ENCODE assay signal across 18 cellular contexts in the genomic region with DNA sequence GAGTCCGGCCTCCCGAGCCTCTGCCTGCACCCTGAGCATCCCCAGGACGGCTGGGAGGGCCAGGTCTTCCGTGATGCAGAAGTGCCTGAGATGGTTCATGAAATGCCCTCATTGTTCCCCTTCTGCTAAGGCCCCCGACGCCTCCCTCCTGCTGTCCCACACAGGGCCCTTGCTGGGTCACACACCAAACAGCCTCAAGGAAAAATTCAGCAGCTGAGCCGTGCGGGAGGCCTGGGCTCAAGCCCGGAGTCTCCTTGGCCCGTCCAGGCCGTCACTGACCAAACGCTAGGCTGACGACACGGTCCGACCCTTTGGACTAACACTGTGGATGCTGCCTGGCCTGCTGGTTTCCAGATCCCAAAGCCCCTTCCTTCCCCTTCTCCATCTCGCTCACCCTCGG.
DNase-seq lines count a peak whose midpoint lies in the region; ATAC-seq lines count a peak whose summit lies in the region.
"Had no signal": no experiment of that assay in that cellular context is flagged by ENCODE, and none has a peak within 500 bp of the region (broad histone marks: within the 10 kb centered on the region; RNA-seq: fewer than 3 reads in every experiment).

No MANE protein-coding gene starts in this region.

- H3K9me3 Mint-ChIP-seq in activated T-helper 1 cell treated with anti-CD3 and anti-CD28 coated beads, Interleukin-12 subunit alpha, Interleukin-12 subunit beta, Interleukin-2, Interleukin-4 antibody, amounts not matched to agents 30 ng/mL and 10 ng/mL and 1 ng/mL, durations not matched to agents 14 hours and 24 hours and 36 hours, result no peaks in the 10 kb centered on the region
- H3K9me3 Mint-ChIP-seq: CD4-positive, CD25-positive, alpha-beta regulatory T cell; HFFc6 had no signal

- H3K36me3 ChIP-seq in H7 (replicated peaks; ENCODE audit: control insufficient read depth, insufficient read depth, low read length), result no peaks in the 10 kb centered on the region
- H3K36me3 ChIP-seq: BLaER1 had no signal

- H3K4me3 Mint-ChIP-seq in activated T-helper 1 cell treated with anti-CD3 and anti-CD28 coated beads, Interleukin-12 subunit alpha, Interleukin-12 subunit beta, Interleukin-2, Interleukin-4 antibody, amounts not matched to agents 30 ng/mL and 10 ng/mL and 1 ng/mL, durations not matched to agents 14 hours and 24 hours and 36 hours, result no peak overlapping the region
- H3K4me3 Mint-ChIP-seq: HFFc6 had no signal

- H3K27me3 Mint-ChIP-seq in activated T-helper 1 cell treated with anti-CD3 and anti-CD28 coated beads, Interleukin-12 subunit alpha, Interleukin-12 subunit beta, Interleukin-2, Interleukin-4 antibody, amounts not matched to agents 30 ng/mL and 10 ng/mL and 1 ng/mL, durations not matched to agents 14 hours and 24 hours and 36 hours (ENCODE audit: insufficient read depth), result no peaks in the 10 kb centered on the region
- H3K27me3 Mint-ChIP-seq: CD4-positive, CD25-positive, alpha-beta regulatory T cell had no signal

- H3K4me3 ChIP-seq in H7 (ENCODE audit: insufficient read depth, low read depth, low read length), result no peak overlapping the region
- H3K4me3 ChIP-seq: BLaER1 had no signal

- DNase-seq in H7 (peak; percentile 55), cerebellar cortex (ENCODE audit: low spot score) (peak; percentile 40), medulla oblongata (ENCODE audit: extremely low spot score) (peak; percentile 10), retina (peak; percentile 63), NCI-H748 (lab: John Stamatoyannopoulos, UW; ENCODE audit: unreplicated experiment) (no peak)
- DNase-seq in activated T-helper 1 cell treated with anti-CD3 and anti-CD28 coated beads, Interleukin-12 subunit alpha, Interleukin-12 subunit beta, Interleukin-2, Interleukin-4 antibody, amounts not matched to agents 30 ng/mL and 10 ng/mL and 1 ng/mL, durations not matched to agents 14 hours and 24 hours and 36 hours (ENCODE audit: low spot score), result no peak
- DNase-seq: CD4-positive, CD25-positive, alpha-beta regulatory T cell; HFFc6; IMR-90; KG1; MM.1S; NCI-H2029; NCI-H446 treated with DMSO at 0.1 percent for 48 hours; NCI-H526; SHP77 treated with DMSO at 0.1 percent for 48 hours had no signal

- no peaks in the 10 kb centered on the region for H3K27me3 ChIP-seq in H7 (ENCODE audit: control insufficient read depth, insufficient read depth, low read length)
- H3K27me3 ChIP-seq: BLaER1 had no signal

- no peaks in the 10 kb centered on the region for H3K36me3 Mint-ChIP-seq in activated T-helper 1 cell treated with anti-CD3 and anti-CD28 coated beads, Interleukin-12 subunit alpha, Interleukin-12 subunit beta, Interleukin-2, Interleukin-4 antibody, amounts not matched to agents 30 ng/mL and 10 ng/mL and 1 ng/mL, durations not matched to agents 14 hours and 24 hours and 36 hours (ENCODE audit: low read depth)
- H3K36me3 Mint-ChIP-seq: CD4-positive, CD25-positive, alpha-beta regulatory T cell had no signal

- no peak for ATAC-seq in HG03565 (IDR thresholded peaks at IDR 0.05; ENCODE audit: unreplicated experiment)
- ATAC-seq: Panc1 had no signal

- no peak overlapping the region for H3K27ac Mint-ChIP-seq in activated T-helper 1 cell treated with anti-CD3 and anti-CD28 coated beads, Interleukin-12 subunit alpha, Interleukin-12 subunit beta, Interleukin-2, Interleukin-4 antibody, amounts not matched to agents 30 ng/mL and 10 ng/mL and 1 ng/mL, durations not matched to agents 14 hours and 24 hours and 36 hours
- H3K27ac Mint-ChIP-seq: CD4-positive, CD25-positive, alpha-beta regulatory T cell; HFFc6 had no signal

- H3K4me1 Mint-ChIP-seq in activated T-helper 1 cell treated with anti-CD3 and anti-CD28 coated beads, Interleukin-12 subunit alpha, Interleukin-12 subunit beta, Interleukin-2, Interleukin-4 antibody, amounts not matched to agents 30 ng/mL and 10 ng/mL and 1 ng/mL, durations not matched to agents 14 hours and 24 hours and 36 hours (ENCODE audit: low read depth), result no peaks in the 10 kb centered on the region
- H3K4me1 Mint-ChIP-seq: CD4-positive, CD25-positive, alpha-beta regulatory T cell had no signal

- intact Hi-C loops in activated T-helper 1 cell treated with anti-CD3 and anti-CD28 coated beads, Interleukin-12 subunit alpha, Interleukin-12 subunit beta, Interleukin-2, Interleukin-4 antibody, amounts not matched to agents 30 ng/mL and 10 ng/mL and 1 ng/mL, durations not matched to agents 14 hours and 24 hours and 36 hours (cut with micrococcal nuclease), result no loop called here

Comparison
In these comparisons a context has a peak if more than half of its experiments do, and no peak if none do; other contexts are left out.
1. DNase-seq: peak in H7 (single experiment), cerebellar cortex (single experiment), medulla oblongata (single experiment) and retina (single experiment); none in NCI-H748 (single experiment) and activated T-helper 1 cell treated with anti-CD3 and anti-CD28 coated beads, Interleukin-12 subunit alpha, Interleukin-12 subunit beta, Interleukin-2, Interleukin-4 antibody, amounts not matched to agents 30 ng/mL and 10 ng/mL and 1 ng/mL, durations not matched to agents 14 hours and 24 hours and 36 hours (single experiment).